Comparison of ENCODE assay signal across 11 cellular contexts in genomic region chr7:120064565-120064964, GRCh38.
A peak's percentile ranks its signal among the peaks of the same experiment; 100 is the strongest.
DNase-seq lines count a peak whose midpoint lies in the region; ATAC-seq and TF ChIP-seq lines count a peak whose summit lies in the region.
"Had no signal": no experiment of that assay in that cellular context is flagged by ENCODE, and none has a peak within 500 bp of the region (broad histone marks: within the 10 kb centered on the region; RNA-seq: fewer than 3 reads in every experiment).

No MANE protein-coding gene starts in this region.

- no peak for TF ChIP-seq CTCF in mucosa of descending colon (IDR thresholded peaks at IDR 0.05)

- ATAC-seq in GM18519 (IDR thresholded peaks at IDR 0.05; ENCODE audit: low FRiP score, unreplicated experiment) (peak; percentile 93), GM21786 (IDR thresholded peaks at IDR 0.05; ENCODE audit: unreplicated experiment) (peak; percentile 79), HG03565 (IDR thresholded peaks at IDR 0.05; ENCODE audit: unreplicated experiment) (peak; percentile 87), mucosa of descending colon (no peak)

- no peak overlapping the region for H3K4me3 ChIP-seq in mucosa of descending colon

- no peaks in the 10 kb centered on the region for H3K4me1 ChIP-seq in mucosa of descending colon (ENCODE audit: low read depth)

- H3K36me3 ChIP-seq in mucosa of descending colon (ENCODE audit: low read depth): no peaks in the 10 kb centered on the region

- intact Hi-C loops in mucosa of descending colon (cut with DNase I, micrococcal nuclease): no loop called here

- peaks cover 16% of the 10 kb centered on the region for H3K9me3 ChIP-seq in mucosa of descending colon

- DNase-seq in iris pigment epithelial cell (ENCODE audit: low read depth): peak; percentile 85
- no peak for DNase-seq in inferior parietal cortex (ENCODE audit: extremely low spot score)
- DNase-seq in ecto neural progenitor cell (ENCODE audit: low spot score): no peak
- no peak for DNase-seq in mucosa of descending colon
- DNase-seq in activated T-cell treated with anti-CD3 and anti-CD28 coated beads, Interleukin-2, amount 50 U/mL, for 48 hours: no peak
- DNase-seq: activated naive CD4-positive, alpha-beta T cell treated with anti-CD3 and anti-CD28 coated beads for 36 hours; DMS53; NCI-H2081 treated with DMSO at 0.1 percent for 48 hours had no signal
